1 cellular context compared by ENCODE assay signal in genomic region chr19:1632462-1633268, GRCh38.
TF ChIP-seq lines count a peak whose summit lies in the region.

No MANE protein-coding gene starts in this region.

TF ChIP-seq in GM12878, 131 proteins besides CTCF, POLR2A, EP300 and RAD21:
- no peak for TF ChIP-seq USF1 (IDR thresholded peaks at IDR 0.05; ENCODE audit: borderline replicate concordance, extremely low read length, insufficient read depth, low read depth, low read length)
- TF ChIP-seq TBL1XR1 (IDR thresholded peaks at IDR 0.05; ENCODE audit: low read depth, low read length) = no peak
- TF ChIP-seq CBFB (IDR thresholded peaks at IDR 0.05; ENCODE audit: low read depth) = no peak
- TF ChIP-seq BCLAF1 (IDR thresholded peaks at IDR 0.05) = no peak
- no peak for TF ChIP-seq MTA3 (IDR thresholded peaks at IDR 0.05; ENCODE audit: borderline replicate concordance, low read length)
